9 cellular contexts compared by ENCODE assay signal in the genomic region with DNA sequence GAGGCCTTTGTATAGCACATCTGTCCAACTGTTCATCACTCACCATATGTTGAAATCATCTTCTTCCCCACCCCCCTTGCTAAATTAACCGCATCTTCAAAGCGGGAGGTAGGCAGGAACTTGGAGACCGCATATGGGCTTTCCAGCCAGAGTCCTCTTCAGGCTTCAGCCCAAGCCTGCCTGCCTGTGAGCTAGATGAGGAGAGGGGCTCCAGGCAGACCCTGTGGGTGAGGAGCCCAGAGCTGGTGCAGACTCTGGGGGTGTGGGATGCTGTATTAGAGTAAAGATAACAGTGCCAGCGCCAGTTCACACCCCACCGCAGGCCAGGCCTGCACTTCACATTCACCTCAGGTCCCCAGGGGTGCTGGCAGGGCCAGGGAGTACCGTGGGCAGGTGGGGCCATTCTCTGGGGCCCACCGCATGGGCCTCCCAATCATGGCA. TPM values are rescaled to one million over a fixed set of nuclear protein-coding genes. Genes with fewer than 3 reads are reported as not detected.
DNase-seq lines count a peak whose midpoint lies in the region; ATAC-seq, FAIRE-seq and TF ChIP-seq lines count a peak whose summit lies in the region.
"Had no signal": no experiment of that assay in that cellular context is flagged by ENCODE, and none has a peak within 500 bp of the region (broad histone marks: within the 10 kb centered on the region; RNA-seq: fewer than 3 reads in every experiment).

No MANE protein-coding gene starts in this region.

- H2AFZ ChIP-seq in keratinocyte (ENCODE audit: control insufficient read depth, low read length) = no peak overlapping the region

- H3K4me1 Mint-ChIP-seq in activated T-helper 1 cell treated with anti-CD3 and anti-CD28 coated beads, Interleukin-12 subunit alpha, Interleukin-12 subunit beta, Interleukin-2, Interleukin-4 antibody, amounts not matched to agents 30 ng/mL and 10 ng/mL and 1 ng/mL, durations not matched to agents 14 hours and 24 hours and 36 hours (ENCODE audit: low read depth) = peaks cover 61% of the 10 kb centered on the region
- H3K4me1 Mint-ChIP-seq in Calu3 (ENCODE audit: low read depth, unreplicated experiment) = peaks cover 41% of the 10 kb centered on the region

- no peak for DNase-seq in AG04450 (ENCODE audit: low read depth, low spot score)
- peak; percentile 78 for DNase-seq in LHCN-M2 (ENCODE audit: low read depth)
- peak; percentile 29 for DNase-seq in activated T-helper 1 cell treated with anti-CD3 and anti-CD28 coated beads, Interleukin-12 subunit alpha, Interleukin-12 subunit beta, Interleukin-2, Interleukin-4 antibody, amounts not matched to agents 30 ng/mL and 10 ng/mL and 1 ng/mL, durations not matched to agents 14 hours and 24 hours and 36 hours (ENCODE audit: low spot score)
- DNase-seq in keratinocyte (ENCODE audit: low read depth, low spot score) = no peak
- no peak for DNase-seq in Calu3
- no peak for DNase-seq in SW480 (ENCODE audit: low spot score)
- DNase-seq: retina had no signal

- peak overlapping the region; percentile 75 for H3K4me3 Mint-ChIP-seq in activated T-helper 1 cell treated with anti-CD3 and anti-CD28 coated beads, Interleukin-12 subunit alpha, Interleukin-12 subunit beta, Interleukin-2, Interleukin-4 antibody, amounts not matched to agents 30 ng/mL and 10 ng/mL and 1 ng/mL, durations not matched to agents 14 hours and 24 hours and 36 hours
- H3K4me3 Mint-ChIP-seq in Calu3 (ENCODE audit: low read depth, unreplicated experiment) = no peak overlapping the region

- peaks cover 72% of the 10 kb centered on the region for H4K20me1 ChIP-seq in keratinocyte (ENCODE audit: control insufficient read depth, extremely low read depth, insufficient read depth, low read length)

- no TSS peak for BruUV-seq in Calu3 (replicated peaks; lab: Mats Ljungman, UMichigan)

- FAIRE-seq in keratinocyte (lab: Jason Lieb, UNC) = no peak

- peaks cover 11% of the 10 kb centered on the region for H3K9me1 ChIP-seq in keratinocyte (ENCODE audit: control insufficient read depth, extremely low read depth, insufficient read depth, low read length)

- H3K4me3 ChIP-seq in AG04450 (ENCODE audit: low read depth, low read length) (peak overlapping the region; percentile 17; the same call in 1 of the 2 replicates), keratinocyte (ENCODE audit: control insufficient read depth in 2 of 3, extremely low read depth in 1 of 3, insufficient read depth in 2 of 3, low read depth in 1 of 3, low read length in 3 of 3) (no peak overlapping the region)

- H3K9me3 Mint-ChIP-seq in activated T-helper 1 cell treated with anti-CD3 and anti-CD28 coated beads, Interleukin-12 subunit alpha, Interleukin-12 subunit beta, Interleukin-2, Interleukin-4 antibody, amounts not matched to agents 30 ng/mL and 10 ng/mL and 1 ng/mL, durations not matched to agents 14 hours and 24 hours and 36 hours = no peaks in the 10 kb centered on the region
- H3K9me3 Mint-ChIP-seq in Calu3 (ENCODE audit: low read depth, unreplicated experiment) = peaks cover 2% of the 10 kb centered on the region

- ATAC-seq in HG03196 (IDR thresholded peaks at IDR 0.05; ENCODE audit: unreplicated experiment) (no peak), GM19328 (IDR thresholded peaks at IDR 0.05; ENCODE audit: unreplicated experiment) (no peak)

- H3K4me1 ChIP-seq in keratinocyte (ENCODE audit: control insufficient read depth, extremely low read depth, insufficient read depth, low read length) = peaks cover 54% of the 10 kb centered on the region

- no peak for TF ChIP-seq CTCF in AG04450 (IDR thresholded peaks at IDR 0.05; ENCODE audit: low read depth, low read length)
- no peak for TF ChIP-seq CTCF in keratinocyte (optimal IDR thresholded peaks at IDR 0.05 in 1 of 3, IDR thresholded peaks at IDR 0.05 in 1 of 3, conservative IDR thresholded peaks at IDR 0.05 in 1 of 3; ENCODE audit: extremely low read depth in 1 of 3, insufficient read depth in 2 of 3, low read length in 3 of 3)
- TF ChIP-seq CTCF in Calu3 (IDR thresholded peaks at IDR 0.05; ENCODE audit: unreplicated experiment) = no peak

- H3K9me3 ChIP-seq in AG04450 (ENCODE audit: control insufficient read depth, insufficient read depth, low read length) (no peaks in the 10 kb centered on the region), keratinocyte (ENCODE audit: control insufficient read depth, low read depth, low read length) (no peaks in the 10 kb centered on the region)

- H3K27me3 ChIP-seq in AG04450 (ENCODE audit: control insufficient read depth, insufficient read depth, low read length) (no peaks in the 10 kb centered on the region), keratinocyte (ENCODE audit: control insufficient read depth, extremely low read depth, insufficient read depth, low read length) (no peaks in the 10 kb centered on the region)

- POLR2A ChIA-PET in AG04450 (lab: Yijun Ruan, JAX) = no interaction called here

- H3K36me3 Mint-ChIP-seq in activated T-helper 1 cell treated with anti-CD3 and anti-CD28 coated beads, Interleukin-12 subunit alpha, Interleukin-12 subunit beta, Interleukin-2, Interleukin-4 antibody, amounts not matched to agents 30 ng/mL and 10 ng/mL and 1 ng/mL, durations not matched to agents 14 hours and 24 hours and 36 hours (ENCODE audit: low read depth) = peaks cover 18% of the 10 kb centered on the region
- H3K36me3 Mint-ChIP-seq in Calu3 (ENCODE audit: insufficient read depth, unreplicated experiment) = peaks cover 28% of the 10 kb centered on the region

- H3K36me3 ChIP-seq in keratinocyte (ENCODE audit: control insufficient read depth in 2 of 2, extremely low read depth in 1 of 2, insufficient read depth in 2 of 2, low read length in 2 of 2) = peaks cover 3 to 13% of the 10 kb centered on the region in 2 experiments

- H3K9ac ChIP-seq in keratinocyte (ENCODE audit: control insufficient read depth, extremely low read depth, insufficient read depth, low read length) = no peak overlapping the region

- H3K27ac Mint-ChIP-seq in activated T-helper 1 cell treated with anti-CD3 and anti-CD28 coated beads, Interleukin-12 subunit alpha, Interleukin-12 subunit beta, Interleukin-2, Interleukin-4 antibody, amounts not matched to agents 30 ng/mL and 10 ng/mL and 1 ng/mL, durations not matched to agents 14 hours and 24 hours and 36 hours = peak overlapping the region; percentile 80
- no peak overlapping the region for H3K27ac Mint-ChIP-seq in Calu3 (ENCODE audit: unreplicated experiment)

- no peaks in the 10 kb centered on the region for H3K27me3 Mint-ChIP-seq in activated T-helper 1 cell treated with anti-CD3 and anti-CD28 coated beads, Interleukin-12 subunit alpha, Interleukin-12 subunit beta, Interleukin-2, Interleukin-4 antibody, amounts not matched to agents 30 ng/mL and 10 ng/mL and 1 ng/mL, durations not matched to agents 14 hours and 24 hours and 36 hours (ENCODE audit: insufficient read depth)
- no peaks in the 10 kb centered on the region for H3K27me3 Mint-ChIP-seq in Calu3 (ENCODE audit: unreplicated experiment)

- H3K27ac ChIP-seq in AG04450 (ENCODE audit: low read depth, low read length) = no peak overlapping the region
- H3K27ac ChIP-seq in keratinocyte (ENCODE audit: control insufficient read depth, insufficient read depth, low read length) = peak overlapping the region; percentile 15

- peaks cover 98% of the 10 kb centered on the region for H3K79me2 ChIP-seq in keratinocyte (ENCODE audit: control insufficient read depth, insufficient read depth, low read length)

- intact Hi-C loops in activated T-helper 1 cell treated with anti-CD3 and anti-CD28 coated beads, Interleukin-12 subunit alpha, Interleukin-12 subunit beta, Interleukin-2, Interleukin-4 antibody, amounts not matched to agents 30 ng/mL and 10 ng/mL and 1 ng/mL, durations not matched to agents 14 hours and 24 hours and 36 hours (cut with micrococcal nuclease) = no loop called here
- intact Hi-C loops in Calu3 (cut with micrococcal nuclease; ENCODE audit: unreplicated experiment) = no loop called here

- no peak overlapping the region for H3K4me2 ChIP-seq in keratinocyte (ENCODE audit: control insufficient read depth, extremely low read depth, insufficient read depth, low read depth, low read length)

- CTCF ChIA-PET in AG04450 (lab: Charles Lee) (interaction anchor here (0.9 to 4.0 kb wide), 2 partner anchors 18 to 60 kb away, joined by 4 to 17 read pairs; no protein-coding TSS in a partner anchor), Calu3 (lab: Charles Lee) (no interaction called here)

- dilution Hi-C loops in keratinocyte (cut with MboI; ENCODE audit: extremely low pct_ligation_motif_present, low sequenced_read_pairs) = no loop called here

RNA-seq across cellular contexts. Expression of gene PRRC2B, which starts 16.2 kb away (rescaled TPM):
- polyA plus RNA-seq in AG04450 (2011; rRNA removed) = 31.8 and 37.3 TPM in 2 replicates
- polyA minus RNA-seq in AG04450 (2011; rRNA and poly(A)+ RNA removed) = 70.2 and 78.0 TPM in 2 replicates
- 58.5 and 63.5 TPM in 2 replicates for total RNA-seq in LHCN-M2 (2014; rRNA removed)
- 66.0 TPM for polyA plus RNA-seq in LHCN-M2 (2012)
- total RNA-seq in activated T-helper 1 cell treated with anti-CD3 and anti-CD28 coated beads, Interleukin-12 subunit alpha, Interleukin-12 subunit beta, Interleukin-2, Interleukin-4 antibody, amounts not matched to agents 30 ng/mL and 10 ng/mL and 1 ng/mL, durations not matched to agents 14 hours and 24 hours and 36 hours = 103 and 108 TPM in 2 replicates
- polyA plus RNA-seq in keratinocyte = 15.2 to 38.8 TPM (median 20.8 TPM) in 3 replicates
- 36.7 TPM for polyA plus RNA-seq in keratinocyte (2011; ENCODE audit: low read depth)
- polyA plus RNA-seq in keratinocyte (2011; cell fraction: cytosol; rRNA removed) = 26.1 and 27.0 TPM in 2 replicates
- 170 and 203 TPM in 2 replicates for polyA plus RNA-seq in keratinocyte (2011; cell fraction: nucleus; rRNA removed)
- 32.6 and 73.5 TPM in 2 replicates for polyA plus RNA-seq in keratinocyte (2012; ENCODE audit: low replicate concordance)
- 69.3 to 140 TPM (median 93.9 TPM) in 3 replicates for polyA minus RNA-seq in keratinocyte
- 29.4 TPM for polyA minus RNA-seq in keratinocyte (2011; cell fraction: cytosol; rRNA and poly(A)+ RNA removed)
- polyA minus RNA-seq in keratinocyte (2011; cell fraction: nucleus; rRNA and poly(A)+ RNA removed) = 91.0 and 150 TPM in 2 replicates
- 137 and 143 TPM in 2 replicates for total RNA-seq in Calu3 (2022)

Comparison
In these comparisons a context has a peak if more than half of its experiments do, and no peak if none do; other contexts are left out.
1. DNase-seq: peak in LHCN-M2 (single experiment) and activated T-helper 1 cell treated with anti-CD3 and anti-CD28 coated beads, Interleukin-12 subunit alpha, Interleukin-12 subunit beta, Interleukin-2, Interleukin-4 antibody, amounts not matched to agents 30 ng/mL and 10 ng/mL and 1 ng/mL, durations not matched to agents 14 hours and 24 hours and 36 hours (single experiment); none in AG04450 (single experiment), keratinocyte (single experiment), Calu3 (single experiment) and SW480 (single experiment).